ENCODE assay signal across 1 cellular context in genomic region chr10:98467506-98468318, GRCh38.
TF ChIP-seq lines count a peak whose summit lies in the region.

No MANE protein-coding gene starts in this region.

TF ChIP-seq in HCT116, 20 proteins besides CTCF, POLR2A, EP300 and RAD21 (continued from another document):
- TF ChIP-seq JUND (IDR thresholded peaks at IDR 0.05) = no peak
- TF ChIP-seq REST (IDR thresholded peaks at IDR 0.05; ENCODE audit: low read depth) = no peak
- TF ChIP-seq POLR2AphosphoS5 (IDR thresholded peaks at IDR 0.05; ENCODE audit: low read depth, low read length) = no peak
- no peak for TF ChIP-seq EZH2phosphoT487 (IDR thresholded peaks at IDR 0.05; ENCODE audit: borderline replicate concordance)
- no peak for TF ChIP-seq ATF3 (IDR thresholded peaks at IDR 0.05)
- no peak for TF ChIP-seq FOSL1 (IDR thresholded peaks at IDR 0.05; ENCODE audit: low read depth)
- no peak for TF ChIP-seq ZBTB33 (IDR thresholded peaks at IDR 0.05; ENCODE audit: extremely low read depth, insufficient replicate concordance, low read length)
- peak; percentile 48 for TF ChIP-seq YY1 (IDR thresholded peaks at IDR 0.05; ENCODE audit: extremely low read depth, insufficient replicate concordance, low read depth, low read length)
- no peak for TF ChIP-seq TCF7L2 (IDR thresholded peaks at IDR 0.05; ENCODE audit: borderline replicate concordance, extremely low read depth, insufficient read depth, insufficient read length)
- no peak for TF ChIP-seq SP1 (IDR thresholded peaks at IDR 0.05; ENCODE audit: low read depth)
- TF ChIP-seq EZH2 (IDR thresholded peaks at IDR 0.05) = no peak
- TF ChIP-seq EGR1 (IDR thresholded peaks at IDR 0.05; ENCODE audit: low read depth) = no peak
- TF ChIP-seq ELF1 (IDR thresholded peaks at IDR 0.05; ENCODE audit: borderline replicate concordance, low read depth) = no peak
- TF ChIP-seq MAX (IDR thresholded peaks at IDR 0.05) = peak; percentile 70
